Comparison of ENCODE assay signal across 13 cellular contexts in the genomic region with DNA sequence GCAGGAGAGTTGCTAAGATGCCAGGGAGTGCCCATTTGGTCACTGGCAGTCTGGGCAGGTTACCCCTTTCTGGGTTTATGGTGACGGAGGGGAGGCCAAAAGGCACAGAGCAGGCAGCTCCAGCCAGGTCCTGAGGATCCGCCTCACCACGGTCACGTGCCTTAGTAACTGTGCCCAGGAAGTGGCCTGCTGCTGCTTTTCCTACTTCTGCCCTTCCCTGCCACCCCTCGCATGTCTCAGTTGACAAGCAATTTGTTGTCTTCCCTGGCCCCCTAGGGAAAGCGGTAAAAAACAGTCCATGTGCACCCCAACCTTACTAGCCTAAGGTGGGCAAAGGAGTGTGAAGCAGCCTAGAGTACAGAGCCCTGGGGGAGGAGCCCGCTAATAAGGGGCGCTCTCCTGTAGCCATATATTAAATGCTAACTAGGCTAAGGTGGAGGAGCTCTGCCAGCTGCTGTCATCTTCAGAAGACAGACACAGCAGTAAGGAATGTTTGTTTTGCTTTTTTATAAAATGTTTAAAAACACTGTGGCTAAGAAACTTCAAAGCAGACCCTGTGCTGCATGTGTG. TPM values are rescaled to one million over a fixed set of nuclear protein-coding genes. Genes with fewer than 3 reads are reported as not detected.
A peak's percentile ranks its signal among the peaks of the same experiment; 100 is the strongest.
DNase-seq lines count a peak whose midpoint lies in the region; ATAC-seq and TF ChIP-seq lines count a peak whose summit lies in the region.
"Had no signal": no experiment of that assay in that cellular context is flagged by ENCODE, and none has a peak within 500 bp of the region (broad histone marks: within the 10 kb centered on the region; RNA-seq: fewer than 3 reads in every experiment).

No MANE protein-coding gene starts in this region.

- H3K36me3 ChIP-seq in ES-I3 (ENCODE audit: insufficient read depth, low read length) (no peaks in the 10 kb centered on the region), iPS-20b (ENCODE audit: insufficient read depth, low read depth, low read length) (no peaks in the 10 kb centered on the region), neutrophil (no peaks in the 10 kb centered on the region), Peyer's patch (no peaks in the 10 kb centered on the region)

- no peak for TF ChIP-seq POLR2A in Peyer's patch (IDR thresholded peaks at IDR 0.05)

- 0 out of 2 replicates have a peak overlapping the region, but pooled peaks have one; percentile 7 for H3K9ac ChIP-seq in ES-I3 (ENCODE audit: low read depth, low read length)
- H3K9ac ChIP-seq in iPS-20b (ENCODE audit: low read depth, low read length), result peak overlapping the region; percentile 53; the same call in 1 of the 2 replicates

- TF ChIP-seq CTCF in neutrophil (IDR thresholded peaks at IDR 0.05) (no peak), Peyer's patch (IDR thresholded peaks at IDR 0.05) (no peak)

- H3K27me3 ChIP-seq in iPS-20b (ENCODE audit: insufficient read depth, low read length) (peaks cover 7% of the 10 kb centered on the region; the same call in 1 of the 2 replicates), neutrophil (no peaks in the 10 kb centered on the region), Peyer's patch (no peaks in the 10 kb centered on the region)

- DNase-seq in NCI-H2227 treated with DMSO at 0.1 percent for 48 hours (lab: John Stamatoyannopoulos, UW), result peak; percentile 60
- no peak for DNase-seq in NCI-H345 treated with DMSO at 0.1 percent for 48 hours (lab: John Stamatoyannopoulos, UW; ENCODE audit: unreplicated experiment)
- DNase-seq in Peyer's patch, result no peak
- DNase-seq: MV-4-11, NCI-H774 had no signal

- H3K4me3 ChIP-seq in iPS-20b (ENCODE audit: low read length) (no peak overlapping the region), neutrophil (ENCODE audit: low read depth in 1 of 2, low read length in 1 of 2) (peak overlapping the region; percentile 3 to 20), Peyer's patch (no peak overlapping the region)

- H3K9me3 ChIP-seq in ES-I3 (ENCODE audit: control insufficient read depth, insufficient read depth, low read length) (no peaks in the 10 kb centered on the region), iPS-20b (ENCODE audit: insufficient read depth, low read depth, low read length) (no peaks in the 10 kb centered on the region), neutrophil (no peaks in the 10 kb centered on the region), Peyer's patch (no peaks in the 10 kb centered on the region)

- peaks cover 21% of the 10 kb centered on the region for H3K4me1 ChIP-seq in ES-I3 (ENCODE audit: insufficient read depth, low read length)
- peaks cover 22% of the 10 kb centered on the region for H3K4me1 ChIP-seq in iPS-20b (ENCODE audit: insufficient read depth, low read length)
- peaks cover 11 to 20% of the 10 kb centered on the region in 2 experiments for H3K4me1 ChIP-seq in neutrophil (ENCODE audit: control insufficient read depth in 1 of 2, insufficient read depth in 1 of 2, low read depth in 1 of 2, low read length in 1 of 2)
- H3K4me1 ChIP-seq in Peyer's patch, result no peaks in the 10 kb centered on the region

- peak overlapping the region; percentile 15 for H3K27ac ChIP-seq in iPS-20b (ENCODE audit: low read length)
- no peak overlapping the region for H3K27ac ChIP-seq in neutrophil
- no peak overlapping the region for H3K27ac ChIP-seq in Peyer's patch

- ATAC-seq in GM21576 (IDR thresholded peaks at IDR 0.05; ENCODE audit: unreplicated experiment) (no peak), GM21737 (IDR thresholded peaks at IDR 0.05; ENCODE audit: unreplicated experiment) (no peak)

RNA-seq across cellular contexts. Expression of gene LIPH, which starts 9.1 kb away (rescaled TPM):
- 10 to 100 TPM in 3 of 4 donors, 1 to 10 TPM in 1; 5.8 to 27.5 (median 22.1) TPM for total RNA-seq in Peyer's patch
- total RNA-seq: activated CD8-positive, alpha-beta memory T cell treated with anti-CD3 and anti-CD28 coated beads for 36 hours; CD8-positive, alpha-beta memory T cell; T-helper 1 cell treated with Interleukin-12 subunit alpha and Interleukin-12 subunit beta and Interleukin-4 antibody, amounts not matched to agents 30 ng/mL and 1 ng/mL, for 36 hours had no signal

RNA-seq across cellular contexts. Expression of gene SENP2, which starts 24.6 kb away (rescaled TPM):
- total RNA-seq in Peyer's patch, result 10 to 100 TPM; 21.8 to 48.7 (median 28.7) TPM

Comparison
In these comparisons a context has a peak if more than half of its experiments do, and no peak if none do; other contexts are left out.
1. H3K4me3 ChIP-seq: peak in neutrophil (2 of 2); none in iPS-20b (single experiment) and Peyer's patch (0 of 4).